Comparison of ENCODE assay signal across 1 cellular context in the genomic region with DNA sequence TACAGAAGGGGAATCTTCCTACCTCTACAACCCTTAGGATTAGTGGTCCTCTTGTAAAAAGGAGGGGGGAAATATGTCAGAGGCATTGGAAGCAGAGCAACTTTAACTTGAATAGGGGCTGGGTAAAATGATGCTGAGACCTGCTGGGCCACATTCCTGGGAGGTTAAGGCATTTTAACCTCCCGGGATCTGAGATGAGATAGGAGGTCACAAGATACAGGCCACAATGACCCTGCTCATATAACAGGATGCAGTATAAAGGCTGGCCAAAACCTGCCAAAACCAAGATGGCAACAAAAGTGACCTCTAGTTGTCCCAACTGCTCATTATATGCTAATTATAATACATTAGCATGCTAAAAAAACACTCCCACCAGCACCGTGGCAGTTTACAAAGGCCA.
TF ChIP-seq lines count a peak whose summit lies in the region.

No MANE protein-coding gene starts in this region.

TF ChIP-seq in H1, 55 proteins besides CTCF, POLR2A, EP300 and RAD21:
- TF ChIP-seq SP1 (IDR thresholded peaks at IDR 0.05; ENCODE audit: low read depth, low read length) (peak; percentile 26; the same call in 1 of the 2 replicates), CBX5 (IDR thresholded peaks at IDR 0.05; ENCODE audit: low read depth, low read length) (no peak), TEAD4 (IDR thresholded peaks at IDR 0.05; ENCODE audit: low read depth, low read length) (peak; percentile 59; the same call in 1 of the 2 replicates)
